In the genomic region with DNA sequence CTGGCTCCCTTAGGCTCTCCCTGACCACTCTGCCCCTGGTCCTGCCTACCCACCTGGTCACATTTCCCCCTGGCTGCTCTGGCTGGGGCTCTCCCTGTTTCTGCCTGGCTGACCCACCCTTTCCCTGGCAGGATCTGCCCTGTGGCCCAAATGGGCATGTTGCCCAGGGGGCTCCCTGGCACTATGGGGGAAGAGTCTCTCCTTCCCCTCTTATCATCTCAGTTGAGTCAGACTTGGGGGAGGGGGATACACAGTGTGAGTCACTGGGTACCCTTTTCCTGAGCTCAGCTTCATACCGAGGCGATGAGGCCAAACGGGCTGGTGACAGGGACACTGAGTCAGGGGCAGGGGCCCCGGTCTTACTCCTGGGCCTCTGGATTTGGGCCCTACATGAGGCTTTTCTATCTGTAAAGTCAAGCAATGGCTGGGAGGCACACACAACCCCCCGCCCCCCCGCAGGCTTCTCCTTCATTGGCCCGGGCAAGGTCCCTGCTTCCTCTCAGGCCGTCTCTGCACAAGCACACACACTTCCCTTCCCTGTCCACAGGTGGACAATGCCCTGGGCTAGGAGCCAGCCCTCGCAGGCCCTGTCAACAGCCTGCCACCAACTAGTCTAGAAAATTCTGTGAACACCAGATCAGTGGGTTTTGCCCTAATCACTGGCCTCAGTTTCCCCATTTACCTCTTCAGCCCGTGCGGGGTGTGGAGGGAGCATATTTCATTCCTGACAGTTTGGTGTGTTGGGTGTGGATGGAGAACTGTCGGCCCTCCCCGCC, we compare ENCODE assay signal across 8 cellular contexts. TPM values are rescaled to one million over a fixed set of nuclear protein-coding genes. Genes with fewer than 3 reads are reported as not detected.
DNase-seq lines count a peak whose midpoint lies in the region; ATAC-seq, FAIRE-seq and TF ChIP-seq lines count a peak whose summit lies in the region.

No MANE protein-coding gene starts in this region.

- H3K4me2 ChIP-seq in MM.1S (ENCODE audit: low read depth, low read length), result no peak overlapping the region

- H3K4me3 ChIP-seq in NB4 (ENCODE audit: low read depth, low read length), result no peak overlapping the region
- no peak overlapping the region for H3K4me3 ChIP-seq in endodermal cell (ENCODE audit: low read length)
- no peak overlapping the region; the same call in 1 of the 2 replicates for H3K4me3 ChIP-seq in MM.1S (ENCODE audit: low read length)

- H3F3A ChIP-seq in MM.1S (ENCODE audit: insufficient read depth, low read length), result no peaks in the 10 kb centered on the region

- no peaks in the 10 kb centered on the region for H3K9me3 Mint-ChIP-seq in CD4-positive, alpha-beta T cell
- no peaks in the 10 kb centered on the region for H3K9me3 Mint-ChIP-seq in endodermal cell
- H3K9me3 Mint-ChIP-seq in nephron progenitor cell, result no peaks in the 10 kb centered on the region

- H3K4me3 Mint-ChIP-seq in CD4-positive, alpha-beta T cell, result peak overlapping the region; percentile 38
- H3K4me3 Mint-ChIP-seq in endodermal cell (peak overlapping the region; percentile 63), nephron progenitor cell (peak overlapping the region; percentile 72)

- H3K9me3 ChIP-seq in CD4-positive, alpha-beta T cell (ENCODE audit: control insufficient read depth, low read length), result no peaks in the 10 kb centered on the region
- H3K9me3 ChIP-seq in endodermal cell (ENCODE audit: control insufficient read depth, low read length) (no peaks in the 10 kb centered on the region), MM.1S (replicated peaks; ENCODE audit: insufficient read depth, low read length) (no peaks in the 10 kb centered on the region)

- H3K9ac ChIP-seq in endodermal cell (ENCODE audit: extremely low read depth, low read length, poor library complexity, severe bottlenecking) (no peak overlapping the region), MM.1S (ENCODE audit: low read length) (no peak overlapping the region)

- 44 to 68% methylated on average over 6 to 13 of the region's 13 CpGs for WGBS in endodermal cell (ENCODE audit: insufficient coverage in 1 of 2, insufficient read length in 1 of 2), 2 experiments

- no peak for TF ChIP-seq POLR2A in NB4 (IDR thresholded peaks at IDR 0.05; ENCODE audit: extremely low read depth, insufficient read length)

- H3K9me2 ChIP-seq in MM.1S (replicated peaks; ENCODE audit: insufficient read depth, low read length), result no peaks in the 10 kb centered on the region

- no peak for FAIRE-seq in D721Med (lab: Jason Lieb, UNC)

- H2AFZ ChIP-seq in MM.1S (ENCODE audit: low read length), result no peak overlapping the region

- peaks cover 55% of the 10 kb centered on the region for H3K27me3 ChIP-seq in CD4-positive, alpha-beta T cell (ENCODE audit: control insufficient read depth, insufficient read depth, low read length)
- H3K27me3 ChIP-seq in endodermal cell (ENCODE audit: control insufficient read depth, insufficient read depth, low read length, poor library complexity, severe bottlenecking) (peaks cover 11% of the 10 kb centered on the region), MM.1S (replicated peaks; ENCODE audit: insufficient read depth, low read length) (peaks cover 38% of the 10 kb centered on the region)

- peaks cover 57% of the 10 kb centered on the region for H3K27me3 Mint-ChIP-seq in CD4-positive, alpha-beta T cell
- H3K27me3 Mint-ChIP-seq in endodermal cell (ENCODE audit: insufficient read depth) (peaks cover 41% of the 10 kb centered on the region), nephron progenitor cell (ENCODE audit: low read depth, poor library complexity) (peaks cover 3% of the 10 kb centered on the region)

- H3K4me1 Mint-ChIP-seq in CD4-positive, alpha-beta T cell (ENCODE audit: low read depth), result peaks cover 13% of the 10 kb centered on the region
- H3K4me1 Mint-ChIP-seq in endodermal cell (peaks cover 25% of the 10 kb centered on the region), nephron progenitor cell (peaks cover 77% of the 10 kb centered on the region)

- H3K36me3 Mint-ChIP-seq in CD4-positive, alpha-beta T cell (ENCODE audit: low read depth), result no peaks in the 10 kb centered on the region
- H3K36me3 Mint-ChIP-seq in endodermal cell (ENCODE audit: low read depth) (no peaks in the 10 kb centered on the region), nephron progenitor cell (ENCODE audit: low read depth) (no peaks in the 10 kb centered on the region)

- no peaks in the 10 kb centered on the region for H3K79me2 ChIP-seq in MM.1S (ENCODE audit: low read length)

- H4K20me1 ChIP-seq in MM.1S (ENCODE audit: insufficient read depth, low read length), result no peaks in the 10 kb centered on the region

- H3K4me1 ChIP-seq in endodermal cell (ENCODE audit: control insufficient read depth, insufficient read depth, low read length) (peaks cover 7% of the 10 kb centered on the region), MM.1S (ENCODE audit: low read length) (no peaks in the 10 kb centered on the region; the same call in 1 of the 2 replicates)

- no peak overlapping the region for H3K27ac Mint-ChIP-seq in CD4-positive, alpha-beta T cell
- H3K27ac Mint-ChIP-seq in endodermal cell (no peak overlapping the region), nephron progenitor cell (peak overlapping the region; percentile 71)

- no peak for TF ChIP-seq CTCF in CD4-positive, alpha-beta T cell (IDR thresholded peaks at IDR 0.05)
- no peak for TF ChIP-seq CTCF in NB4 (IDR thresholded peaks at IDR 0.05; ENCODE audit: low read depth, low read length)
- no peak for TF ChIP-seq CTCF in endodermal cell (conservative IDR thresholded peaks at IDR 0.05)
- TF ChIP-seq CTCF in nephron progenitor cell (IDR thresholded peaks at IDR 0.05), result no peak
- no peak for TF ChIP-seq CTCF in D721Med (IDR thresholded peaks at IDR 0.05; ENCODE audit: insufficient read depth, missing control alignments)
- no peak for TF ChIP-seq CTCF in MM.1S (IDR thresholded peaks at IDR 0.05; ENCODE audit: low read length)

- H3K36me3 ChIP-seq in endodermal cell (ENCODE audit: control insufficient read depth, insufficient read depth, low read length) (no peaks in the 10 kb centered on the region), MM.1S (replicated peaks; ENCODE audit: insufficient read depth, low read length) (no peaks in the 10 kb centered on the region)

- ATAC-seq in CD4-positive, alpha-beta T cell (ENCODE audit: poor library complexity), result no peak
- no peak for ATAC-seq in GM19023 (IDR thresholded peaks at IDR 0.05; ENCODE audit: unreplicated experiment)

- CTCF ChIA-PET in CD4-positive, alpha-beta T cell (lab: Charles Lee), result interaction anchor here (0.7 kb wide), 1 partner anchor 157 kb away, joined by 3 read pairs; no protein-coding TSS in a partner anchor

- no peak overlapping the region for H3K27ac ChIP-seq in CD4-positive, alpha-beta T cell (ENCODE audit: low read depth, low read length)
- no peak overlapping the region for H3K27ac ChIP-seq in endodermal cell (ENCODE audit: low read depth, low read length)
- H3K27ac ChIP-seq in MM.1S (ENCODE audit: low read length), result no peak overlapping the region

- no peak for DNase-seq in CD4-positive, alpha-beta T cell
- DNase-seq in NB4 (ENCODE audit: low read depth) (peak; percentile 51), endodermal cell (peak; percentile 71), nephron progenitor cell (peak; percentile 21), middle frontal gyrus (ENCODE audit: extremely low spot score, low spot score) (no peak), D721Med (ENCODE audit: insufficient read length, low spot score) (no peak), MM.1S (no peak)

- intact Hi-C loops in CD4-positive, alpha-beta T cell (cut with DNase I, micrococcal nuclease), result no loop called here

- POLR2A ChIA-PET in CD4-positive, alpha-beta T cell (lab: Charles Lee), result no interaction called here

RNA-seq across cellular contexts. Expression of a gene that starts 0.6 kb away (rescaled TPM):
- total RNA-seq in CD4-positive, alpha-beta T cell, result under 1 TPM; 0.06 to 0.08 TPM
- total RNA-seq in endodermal cell, result 10 to 100 TPM in 1 of 2 donors, 1 to 10 TPM in 1; 6.6 to 11.5 TPM
- 25.3 TPM for polyA plus RNA-seq in endodermal cell (2013, experiment 1 of 2)
- 28.7 TPM for polyA plus RNA-seq in endodermal cell (2013, experiment 2 of 2)

RNA-seq across cellular contexts. Expression of a gene that starts 33.1 kb away (rescaled TPM):
- total RNA-seq in CD4-positive, alpha-beta T cell, result 10 to 100 TPM; 49.6 to 54.3 TPM
- 100 to 1,000 TPM; 122 to 157 TPM for total RNA-seq in endodermal cell
- polyA plus RNA-seq in endodermal cell (2013, experiment 1 of 2), result 128 TPM
- 128 TPM for polyA plus RNA-seq in endodermal cell (2013, experiment 2 of 2)

RNA-seq across cellular contexts. Expression of a gene that starts 37.8 kb away (rescaled TPM):
- 1 to 10 TPM; 4.5 to 4.9 TPM for total RNA-seq in CD4-positive, alpha-beta T cell
- total RNA-seq in endodermal cell, result 10 to 100 TPM; 46.0 to 51.2 TPM
- 53.3 TPM for polyA plus RNA-seq in endodermal cell (2013, experiment 1 of 2)
- 41.1 TPM for polyA plus RNA-seq in endodermal cell (2013, experiment 2 of 2)

RNA-seq across cellular contexts. Expression of a gene that starts 54.0 kb away (rescaled TPM):
- not detected for total RNA-seq in CD4-positive, alpha-beta T cell
- not detected for total RNA-seq in endodermal cell
- not detected for polyA plus RNA-seq in endodermal cell (2013, experiment 1 of 2)
- polyA plus RNA-seq in endodermal cell (2013, experiment 2 of 2), result 0.25 TPM

Comparison
In these comparisons a context has a peak if more than half of its experiments do, and no peak if none do; other contexts are left out.
1. DNase-seq: peak in NB4 (single experiment), endodermal cell (single experiment) and nephron progenitor cell (single experiment); none in CD4-positive, alpha-beta T cell (0 of 10), middle frontal gyrus (single experiment), D721Med (single experiment) and MM.1S (single experiment).
2. RNA of a gene that starts 0.6 kb away (total RNA-seq): 6.6 to 11.5 TPM in endodermal cell; 0.06 to 0.08 TPM in CD4-positive, alpha-beta T cell; every median in the first group is over 4 times any median in the second.
3. RNA of a gene that starts 37.8 kb away (total RNA-seq): 46.0 to 51.2 TPM in endodermal cell; 4.5 to 4.9 TPM in CD4-positive, alpha-beta T cell; every median in the first group is over 4 times any median in the second.
4. Peak in every context shown above with its lines, with median percentiles within 50 percentile points of each other: H3K4me3 Mint-ChIP-seq.